In the genomic region with DNA sequence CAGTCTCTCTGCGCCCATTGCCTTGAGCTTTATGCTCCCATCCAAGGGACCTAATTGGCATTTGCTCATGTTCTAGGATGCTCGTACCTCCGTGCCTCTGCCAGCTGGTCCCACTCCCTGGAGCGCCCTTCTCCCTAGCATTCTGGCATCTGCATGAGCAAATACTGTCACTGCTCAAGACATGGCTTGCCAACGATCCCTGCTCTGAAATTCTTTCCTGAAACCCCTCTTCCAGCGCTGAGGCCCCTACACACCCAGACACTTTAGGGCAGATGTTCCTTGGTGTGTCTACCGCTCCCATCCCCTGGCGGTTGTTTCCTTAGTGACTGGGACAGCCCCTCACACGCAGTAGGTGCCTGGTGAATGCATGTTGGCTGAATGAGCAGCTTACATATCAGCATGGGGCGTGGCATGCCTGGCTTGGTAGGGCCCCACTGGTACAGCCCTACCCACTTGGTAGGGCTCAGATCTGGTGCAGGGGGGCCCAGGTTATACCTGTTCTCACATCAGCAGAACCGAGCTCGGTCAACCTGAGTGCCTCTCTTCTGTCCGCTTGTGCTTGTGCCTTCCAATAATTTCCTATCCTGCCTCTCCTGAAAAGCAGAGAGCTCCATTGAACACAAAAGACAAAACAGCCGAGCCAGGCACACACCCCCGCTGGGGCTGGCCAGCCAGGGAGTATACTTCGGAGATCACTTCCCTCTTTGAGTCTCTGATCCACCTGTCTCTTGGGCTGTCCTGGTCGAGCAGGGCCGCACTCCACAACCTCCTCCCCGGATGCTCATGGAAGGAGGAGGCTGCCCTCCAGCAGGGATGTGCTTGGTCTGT, we compare ENCODE assay signal across 27 cellular contexts. TPM values are rescaled to one million over a fixed set of nuclear protein-coding genes. Genes with fewer than 3 reads are reported as not detected.
DNase-seq lines count a peak whose midpoint lies in the region; ATAC-seq, FAIRE-seq and TF ChIP-seq lines count a peak whose summit lies in the region.
"Had no signal": no experiment of that assay in that cellular context is flagged by ENCODE, and none has a peak within 500 bp of the region (broad histone marks: within the 10 kb centered on the region; RNA-seq: fewer than 3 reads in every experiment).

No MANE protein-coding gene starts in this region.

- no peaks in the 10 kb centered on the region for H3K4me1 Mint-ChIP-seq in CD14-positive monocyte
- H3K4me1 Mint-ChIP-seq: B cell had no signal

- intact Hi-C loops in CD14-positive monocyte (cut with micrococcal nuclease) (no loop called here), HepG2 (cut with micrococcal nuclease; ENCODE audit: unreplicated experiment) (no loop called here), testis (cut with DNase I; ENCODE audit: low total_unique reads) (no loop called here), thyroid gland (cut with DNase I) (no loop called here)

- POLR2A ChIA-PET in HepG2 (lab: Yijun Ruan, JAX) = interaction anchor here (2.3 kb wide), 1 partner anchor 61 kb away, joined by 5 read pairs; no protein-coding TSS in a partner anchor

- TF ChIP-seq RAD21 in HepG2 (CRISPR knock-in tag; IDR thresholded peaks at IDR 0.05) = no peak

- TF ChIP-seq EP300 in HepG2 (IDR thresholded peaks at IDR 0.05; ENCODE audit: low read depth in 2 of 2, low read length in 2 of 2) = no peak
- TF ChIP-seq EP300 in HepG2 (CRISPR knock-in tag; IDR thresholded peaks at IDR 0.05; ENCODE audit: borderline replicate concordance) = no peak

- DNase-seq in CD14-positive monocyte (ENCODE audit: low spot score) = peak; percentile 5
- DNase-seq in H7 = peak; percentile 30
- DNase-seq in HepG2 (ENCODE audit: low spot score) = no peak
- peak; percentile 9 for DNase-seq in testis
- DNase-seq in stimulated activated CD4-positive, alpha-beta T cell treated with anti-CD3 and anti-CD28 coated beads, Interleukin-12 subunit alpha, Interleukin-12 subunit beta, amount 100 ng/mL, for 4 hours = no peak
- DNase-seq in thyroid gland = no peak
- DNase-seq: DMS153, DND-41, Kasumi-1, NCI-H1092 treated with DMSO at 0.1 percent for 48 hours, NCI-H1436, NCI-H187 treated with DMSO at 0.1 percent for 48 hours, NCI-H226, NCI-H510A, NCI-H69, SHP77 had no signal

- WGBS in HepG2 (ENCODE audit: low lambda C conversion rate) = 72% methylated on average over 17 of the region's 19 CpGs
- WGBS in testis, 2 donors = 93 to 97% methylated on average over 17 to 19 of the region's 19 CpGs
- WGBS in thyroid gland, 2 donors = 92 to 94% methylated on average over 15 to 19 of the region's 19 CpGs

- H3K9me3 Mint-ChIP-seq in CD14-positive monocyte = peaks cover 2 to 11% (median 6%) of the 10 kb centered on the region in 7 donors

- H3K27me3 ChIP-seq in H7 (ENCODE audit: control insufficient read depth, insufficient read depth, low read length) (no peaks in the 10 kb centered on the region; the same call in 1 of the 2 replicates), HepG2 (ENCODE audit: control insufficient read depth in 1 of 2, insufficient read depth in 2 of 2, low read length in 2 of 2) (peaks cover 0 to 12% of the 10 kb centered on the region in 2 experiments; a peak in 2 of 5 replicates), testis (no peaks in the 10 kb centered on the region), thyroid gland (no peaks in the 10 kb centered on the region)

- peaks cover 5 to 11% (median 7%) of the 10 kb centered on the region in 3 donors for H3K27me3 Mint-ChIP-seq in CD14-positive monocyte (ENCODE audit: low read depth in 3 of 3)

- H3K4me3 Mint-ChIP-seq in CD14-positive monocyte = no peak overlapping the region
- H3K4me3 Mint-ChIP-seq: B cell had no signal

- no peak for TF ChIP-seq POLR2A in HepG2 (IDR thresholded peaks at IDR 0.05; ENCODE audit: insufficient read depth in 1 of 2, low read depth in 2 of 2, low read length in 2 of 2)
- TF ChIP-seq POLR2A in testis (IDR thresholded peaks at IDR 0.05) = no peak
- TF ChIP-seq POLR2A in thyroid gland (IDR thresholded peaks at IDR 0.05) = no peak

- peaks cover 6% of the 10 kb centered on the region for H3K9me3 ChIP-seq in HepG2 (ENCODE audit: low read length)
- no peaks in the 10 kb centered on the region for H3K9me3 ChIP-seq in testis
- no peaks in the 10 kb centered on the region for H3K9me3 ChIP-seq in thyroid gland

- FAIRE-seq in HepG2 (lab: Jason Lieb, UNC) = no peak
- FAIRE-seq: GM12892, H1, K562 had no signal

- H2AFZ ChIP-seq in HepG2 (ENCODE audit: low read length) = no peak overlapping the region

- CTCF ChIA-PET in HepG2 (lab: Yijun Ruan, JAX; ENCODE audit: low intra/inter-chr PET ratio, low total read pairs) = no interaction called here

- no peak overlapping the region for H3K9ac ChIP-seq in HepG2 (ENCODE audit: insufficient read depth, low read depth, low read length)

- no TSS peak for BruUV-seq in HepG2 (replicated peaks; lab: Mats Ljungman, UMichigan)

- H3K4me3 ChIP-seq in H7 (ENCODE audit: insufficient read depth, low read depth, low read length) (no peak overlapping the region), HepG2 (replicated peaks in 1 of 3; ENCODE audit: insufficient read depth in 1 of 3, low read depth in 2 of 3, low read length in 3 of 3) (no peak overlapping the region), testis (no peak overlapping the region), thyroid gland (replicated peaks in 1 of 3) (no peak overlapping the region)
- H3K4me3 ChIP-seq: K562 had no signal

- H3K27ac ChIP-seq in HepG2 (ENCODE audit: extremely low read length, insufficient read depth, low read length) (no peak overlapping the region), testis (no peak overlapping the region), thyroid gland (no peak overlapping the region)
- H3K27ac ChIP-seq: C4-2B, HL-60, RWPE1 had no signal

- no peak overlapping the region for H3K4me2 ChIP-seq in HepG2 (ENCODE audit: low read depth, low read length)

- ATAC-seq in HepG2 (no peak), HG02610 (IDR thresholded peaks at IDR 0.05; ENCODE audit: unreplicated experiment) (no peak)
- ATAC-seq: HCT116, K562, Panc1 had no signal

- no peaks in the 10 kb centered on the region for H3K79me2 ChIP-seq in HepG2 (ENCODE audit: insufficient read depth, low read length)

- H3K36me3 ChIP-seq in H7 (replicated peaks; ENCODE audit: control insufficient read depth, insufficient read depth, low read length) (no peaks in the 10 kb centered on the region), HepG2 (replicated peaks in 1 of 2; ENCODE audit: control insufficient read depth in 1 of 2, insufficient read depth in 2 of 2, low read length in 2 of 2) (no peaks in the 10 kb centered on the region), testis (ENCODE audit: low read depth, missing control alignments) (no peaks in the 10 kb centered on the region), thyroid gland (no peaks in the 10 kb centered on the region)

- H3K4me1 ChIP-seq in HepG2 (ENCODE audit: insufficient read depth, low read length) (peaks cover 30% of the 10 kb centered on the region), testis (no peaks in the 10 kb centered on the region), thyroid gland (peaks cover 1 to 9% of the 10 kb centered on the region in 2 donors)

- H3K27ac Mint-ChIP-seq in CD14-positive monocyte = peak overlapping the region in 1 of 7 donors; percentile 26
- H3K27ac Mint-ChIP-seq: B cell had no signal

- no peaks in the 10 kb centered on the region for H3K36me3 Mint-ChIP-seq in CD14-positive monocyte

- no peaks in the 10 kb centered on the region for H4K20me1 ChIP-seq in HepG2 (ENCODE audit: insufficient read depth, low read length)

- TF ChIP-seq CTCF in CD14-positive monocyte (IDR thresholded peaks at IDR 0.05) (no peak), HepG2 (CRISPR knock-in tag; IDR thresholded peaks at IDR 0.05) (no peak), testis (IDR thresholded peaks at IDR 0.05) (no peak), thyroid gland (IDR thresholded peaks at IDR 0.05) (no peak)

- in situ Hi-C loops in HepG2 (cut with HindIII; ENCODE audit: extremely low pct_ligation_motif_present, low pct_unique_long_range_greater_than_20kb) = no loop called here

TF ChIP-seq in HepG2, 621 proteins besides CTCF, POLR2A, EP300 and RAD21 (continues in another document):
- no peak for TF ChIP-seq THYN1 (CRISPR knock-in tag; IDR thresholded peaks at IDR 0.05; ENCODE audit: borderline replicate concordance, low read depth)

RNA-seq across cellular contexts. Expression of gene INHBB, which starts 59.2 kb away (rescaled TPM):
- polyA plus RNA-seq in CD14-positive monocyte (not detected), HepG2 (2011; rRNA removed) (1.7 and 2.4 TPM in 2 replicates), testis (ENCODE audit: insufficient read depth, low read depth, low replicate concordance) (46.1 TPM)
- 0.07 and 0.11 TPM in 2 replicates for total RNA-seq in H7 (2014; rRNA removed; shearing (Covaris generic))
- total RNA-seq in HepG2 (2016; rRNA removed; fragmentation: Illumina TruSeq; extraction: Trizol) (0.17 and 0.20 TPM in 2 replicates), testis (100 to 1,000 TPM in 1 of 2 donors, 10 to 100 TPM in 1; 55.4 to 123 TPM), thyroid gland (10 to 100 TPM; 12.3 to 27.5 (median 23.6) TPM)
- not detected in 2 replicates for total RNA-seq in HepG2 (2016; cell fraction: cytosol; rRNA removed; fragmentation: Illumina TruSeq; extraction: Trizol; ENCODE audit: low read depth)
- total RNA-seq in HepG2 (2016; cell fraction: insoluble cytoplasmic fraction; rRNA removed; fragmentation: Illumina TruSeq; extraction: Trizol) = 0.09 and 0.19 TPM in 2 replicates
- 0.09 and 0.10 TPM in 2 replicates for total RNA-seq in HepG2 (2016; cell fraction: membrane; rRNA removed; fragmentation: Illumina TruSeq; extraction: Trizol)
- 0.40 and 0.47 TPM in 2 replicates for total RNA-seq in HepG2 (2016; cell fraction: nucleus; rRNA removed; fragmentation: Illumina TruSeq; extraction: Trizol)
- polyA plus RNA-seq in HepG2 (2011; cell fraction: cytosol; rRNA removed) = 2.2 and 2.3 TPM in 2 replicates
- polyA plus RNA-seq in HepG2 (2011; cell fraction: nucleus; rRNA removed) = 2.0 and 2.4 TPM in 2 replicates
- 0.34 and 0.88 TPM in 2 replicates for polyA plus RNA-seq in HepG2 (2012)
- 0.05 TPM in 1 of 2 replicates, not detected in the other for polyA plus RNA-seq in HepG2 (2016; cell fraction: cytosol; fragmentation: Illumina TruSeq; extraction: Trizol; ENCODE audit: low read depth)
- polyA plus RNA-seq in HepG2 (2016; cell fraction: insoluble cytoplasmic fraction; fragmentation: Illumina TruSeq; extraction: Trizol; ENCODE audit: low read depth) = 0.10 and 0.17 TPM in 2 replicates
- polyA plus RNA-seq in HepG2 (2016; cell fraction: membrane; fragmentation: Illumina TruSeq; extraction: Trizol; ENCODE audit: low read depth) = 0.06 TPM in 2 replicates
- 0.37 and 0.68 TPM in 2 replicates for polyA plus RNA-seq in HepG2 (2016; cell fraction: nucleus; fragmentation: Illumina TruSeq; extraction: Trizol; ENCODE audit: insufficient read depth, low read depth)
- polyA minus RNA-seq in HepG2 (2011; rRNA and poly(A)+ RNA removed; ENCODE audit: low replicate concordance) = 4.0 TPM in 1 of 2 replicates, not detected in the other
- polyA minus RNA-seq in HepG2 (2011; cell fraction: cytosol; rRNA and poly(A)+ RNA removed) = 2.7 TPM in 2 replicates
- polyA minus RNA-seq in HepG2 (2011; cell fraction: nucleus; rRNA and poly(A)+ RNA removed) = 0.90 and 1.1 TPM in 2 replicates
- total RNA-seq: B cell, K562, SK-MEL-5 had no signal
- polyA plus RNA-seq: K562 had no signal

Comparison
In these comparisons a context has a peak if more than half of its experiments do, and no peak if none do; other contexts are left out.
1. DNase-seq: peak in CD14-positive monocyte (single experiment), H7 (single experiment) and testis (single experiment); none in HepG2 (single experiment), stimulated activated CD4-positive, alpha-beta T cell treated with anti-CD3 and anti-CD28 coated beads, Interleukin-12 subunit alpha, Interleukin-12 subunit beta, amount 100 ng/mL, for 4 hours (single experiment) and thyroid gland (0 of 2).
2. RNA of gene INHBB, which starts 59.2 kb away (total RNA-seq): 55.4 to 123 TPM in testis and 12.3 to 27.5 TPM in thyroid gland; 0.09 to 0.47 TPM in HepG2 and 0.07 to 0.11 TPM in H7; every median in the first group is over 4 times any median in the second.